Comparison of ENCODE assay signal across 32 cellular contexts in genomic region chr1:2952371-2952770, GRCh38.
"Had no signal": no experiment of that assay in that cellular context is flagged by ENCODE, and none has a peak within 500 bp of the region (broad histone marks: within the 10 kb centered on the region; RNA-seq: fewer than 3 reads in every experiment).

No MANE protein-coding gene starts in this region.

- H3K4me3 ChIP-seq: breast epithelium, esophagus muscularis mucosa, heart left ventricle, lung, smooth muscle cell, testis, uterus had no signal

- H3K27ac Mint-ChIP-seq: activated naive CD4-positive, alpha-beta T cell treated with anti-CD3 and anti-CD28 coated beads, Interleukin-2, amount 50 U/mL, for 72 hours; immature natural killer cell; T-helper 1 cell treated with Interleukin-12 subunit alpha and Interleukin-12 subunit beta and Interleukin-4 antibody, amounts not matched to agents 30 μg/mL and 1 μg/mL, for 36 hours had no signal

- H3K4me1 Mint-ChIP-seq: central memory CD8-positive, alpha-beta T cell; neural crest cell had no signal

- H3K4me2 ChIP-seq: smooth muscle cell had no signal

- ATAC-seq: activated CD4-positive, CD25-positive, alpha-beta regulatory T cell treated with anti-CD3 and anti-CD28 coated beads, Interleukin-2, amount 50 U/mL, for 24 hours; activated naive CD4-positive, alpha-beta T cell treated with anti-CD3 and anti-CD28 coated beads, Interleukin-2, amount 50 U/mL, for 72 hours; foreskin keratinocyte; sciatic nerve had no signal

- H3K4me1 ChIP-seq: breast epithelium, esophagus muscularis mucosa, foreskin keratinocyte, testis, uterus had no signal

- H3K36me3 ChIP-seq: breast epithelium, esophagus muscularis mucosa, heart left ventricle, uterus had no signal

- H3K9me3 ChIP-seq: testis, uterus had no signal

- H3K27me3 ChIP-seq: foreskin keratinocyte, testis, uterus had no signal

- H3K27ac ChIP-seq: breast epithelium, esophagus muscularis mucosa, foreskin keratinocyte, heart left ventricle, testis, uterus, VCaP had no signal

- H3K4me3 Mint-ChIP-seq: central memory CD8-positive, alpha-beta T cell; immature natural killer cell; neural crest cell; T-helper 1 cell treated with Interleukin-12 subunit alpha and Interleukin-12 subunit beta and Interleukin-4 antibody, amounts not matched to agents 30 μg/mL and 1 μg/mL, for 36 hours had no signal

- DNase-seq: activated CD4-positive, alpha-beta T cell treated with anti-CD3 and anti-CD28 coated beads for 48 hours; activated CD4-positive, alpha-beta T cell treated with anti-CD3 and anti-CD28 coated beads, Interleukin-2, amount 50 U/mL, for 48 hours; activated CD8-positive, alpha-beta memory T cell treated with anti-CD3 and anti-CD28 coated beads for 24 hours; activated gamma-delta T cell treated with Interleukin-2 at 50 U/mL for 16 hours; dermis blood vessel endothelial cell; effector CD4-positive, alpha-beta T cell; foreskin keratinocyte; hypothalamus; immature natural killer cell; kidney; mesendoderm; occipital lobe; stimulated activated CD4-positive, alpha-beta T cell treated with anti-CD3 and anti-CD28 coated beads, Interleukin-15, amount 100 ng/mL, for 24 hours; stimulated activated CD4-positive, alpha-beta T cell treated with anti-CD3 and anti-CD28 coated beads, Interleukin-2, amount 100 ng/mL, for 24 hours; stimulated activated naive CD4-positive, alpha-beta T cell treated with Interleukin-2 at 50 U/mL for 16 hours; SW 1271; T-helper 9 cell; testis; trophoblast cell; uterus had no signal
